Comparison of ENCODE assay signal across 9 cellular contexts in the genomic region with DNA sequence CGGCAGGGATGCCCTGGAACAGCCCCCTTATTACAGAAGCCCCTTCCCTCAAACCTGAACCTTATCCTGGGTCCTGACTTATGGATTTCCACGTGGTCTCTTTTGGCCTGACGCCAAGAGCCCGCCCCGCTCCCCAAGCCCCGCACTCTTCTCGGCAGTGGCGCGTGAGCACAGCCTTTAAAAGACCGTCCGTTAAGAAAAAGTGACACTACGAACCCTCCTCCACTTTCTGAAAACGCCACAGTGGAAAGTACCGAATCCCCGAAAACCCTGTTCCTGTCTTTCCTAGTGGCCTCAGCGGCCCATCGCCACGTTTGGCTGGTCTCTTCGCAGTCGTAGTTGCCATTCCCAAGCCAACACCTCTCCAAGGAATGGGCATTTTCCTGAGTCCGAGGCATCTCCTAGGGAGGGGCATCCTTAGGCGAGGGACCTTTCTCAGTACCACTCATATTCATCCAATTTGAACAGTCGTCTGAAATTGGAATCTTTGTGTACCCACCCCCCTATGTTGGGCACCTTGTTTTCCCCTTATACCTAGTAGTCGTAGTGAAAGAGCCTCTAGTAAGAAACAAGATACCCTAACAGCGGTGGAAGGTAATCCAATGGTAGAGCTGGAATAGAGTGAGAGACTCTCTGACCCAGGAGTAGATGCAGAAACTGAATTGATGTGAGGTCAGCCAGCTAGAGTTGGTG. TPM values are rescaled to one million over a fixed set of nuclear protein-coding genes. Genes with fewer than 3 reads are reported as not detected.
DNase-seq lines count a peak whose midpoint lies in the region; ATAC-seq and TF ChIP-seq lines count a peak whose summit lies in the region.
"Had no signal": no experiment of that assay in that cellular context is flagged by ENCODE, and none has a peak within 500 bp of the region (broad histone marks: within the 10 kb centered on the region; RNA-seq: fewer than 3 reads in every experiment).

No MANE protein-coding gene starts in this region.

- H3K4me2 ChIP-seq in mesenchymal stem cell (ENCODE audit: low read length, poor library complexity, severe bottlenecking): peak overlapping the region; percentile 73

- H3K27ac ChIP-seq in left ventricle myocardium inferior (replicated peaks): no peak overlapping the region
- no peak overlapping the region for H3K27ac ChIP-seq in mesenchymal stem cell (ENCODE audit: low read length, poor library complexity, severe bottlenecking)
- no peak overlapping the region for H3K27ac ChIP-seq in urinary bladder (ENCODE audit: low read depth)
- H3K27ac ChIP-seq in aorta (ENCODE audit: low read depth in 1 of 2, low read length in 2 of 2): no peak overlapping the region

- no peaks in the 10 kb centered on the region for H3K79me1 ChIP-seq in mesenchymal stem cell (replicated peaks; ENCODE audit: low read length, poor library complexity, severe bottlenecking)

- no peak overlapping the region for H3K27ac Mint-ChIP-seq in activated naive CD8-positive, alpha-beta T cell treated with anti-CD3 and anti-CD28 coated beads, Interleukin-2, amount 10 ng/mL, durations not matched to agents 7 days and 5 days

- ATAC-seq in activated naive CD8-positive, alpha-beta T cell treated with anti-CD3 and anti-CD28 coated beads, Interleukin-2, amount 10 ng/mL, durations not matched to agents 7 days and 5 days (ENCODE audit: low read depth): no peak
- no peak for ATAC-seq in aorta (ENCODE audit: low FRiP score)
- no peak for ATAC-seq in GM19452 (IDR thresholded peaks at IDR 0.05; ENCODE audit: unreplicated experiment)

- H2AFZ ChIP-seq in mesenchymal stem cell (ENCODE audit: low read depth, low read length): no peak overlapping the region

- peaks cover 90% of the 10 kb centered on the region for H3K27me3 Mint-ChIP-seq in activated naive CD8-positive, alpha-beta T cell treated with anti-CD3 and anti-CD28 coated beads, Interleukin-2, amount 10 ng/mL, durations not matched to agents 7 days and 5 days

- DNase-seq in left ventricle myocardium inferior: no peak
- no peak for DNase-seq in cardiac septum (ENCODE audit: low spot score)
- no peak for DNase-seq in activated naive CD8-positive, alpha-beta T cell treated with anti-CD3 and anti-CD28 coated beads, Interleukin-2, amount 10 ng/mL, durations not matched to agents 7 days and 5 days
- DNase-seq in mesenchymal stem cell: no peak
- DNase-seq in aorta: no peak
- no peak for DNase-seq in dermis blood vessel endothelial cell

- H4K91ac ChIP-seq in mesenchymal stem cell (ENCODE audit: low read length): no peak overlapping the region

- peaks cover 47% of the 10 kb centered on the region for H3K4me1 ChIP-seq in left ventricle myocardium inferior
- H3K4me1 ChIP-seq in mesenchymal stem cell (ENCODE audit: control insufficient read depth, insufficient read depth, low read depth, low read length): peaks cover 34% of the 10 kb centered on the region
- H3K4me1 ChIP-seq in urinary bladder (ENCODE audit: insufficient read depth): no peaks in the 10 kb centered on the region
- H3K4me1 ChIP-seq in aorta (ENCODE audit: control insufficient read depth in 1 of 2, insufficient read depth in 2 of 2, low read length in 2 of 2): no peaks in the 10 kb centered on the region

- no peak overlapping the region for H2BK12ac ChIP-seq in mesenchymal stem cell (ENCODE audit: low read length in 2 of 2)

- no peaks in the 10 kb centered on the region for H3K9me3 Mint-ChIP-seq in activated naive CD8-positive, alpha-beta T cell treated with anti-CD3 and anti-CD28 coated beads, Interleukin-2, amount 10 ng/mL, durations not matched to agents 7 days and 5 days

- no peaks in the 10 kb centered on the region for H3K36me3 ChIP-seq in left ventricle myocardium inferior
- no peaks in the 10 kb centered on the region for H3K36me3 ChIP-seq in mesenchymal stem cell (ENCODE audit: control insufficient read depth in 1 of 2, insufficient read depth in 2 of 2, low read depth in 1 of 2, low read length in 2 of 2)
- H3K36me3 ChIP-seq in urinary bladder (ENCODE audit: insufficient read depth): no peaks in the 10 kb centered on the region
- no peaks in the 10 kb centered on the region for H3K36me3 ChIP-seq in aorta (ENCODE audit: control insufficient read depth in 1 of 2, insufficient read depth in 2 of 2, low read length in 1 of 2)

- no peak overlapping the region for H2AK5ac ChIP-seq in mesenchymal stem cell (ENCODE audit: low read length, severe bottlenecking)

- H3K14ac ChIP-seq in mesenchymal stem cell (ENCODE audit: low read length in 2 of 2): no peak overlapping the region

- no peak overlapping the region for H4K8ac ChIP-seq in mesenchymal stem cell (ENCODE audit: low read length)

- H3K4ac ChIP-seq in mesenchymal stem cell (ENCODE audit: low read depth in 1 of 2, low read length in 2 of 2): no peak overlapping the region

- peaks cover 31% of the 10 kb centered on the region for H3K4me1 Mint-ChIP-seq in activated naive CD8-positive, alpha-beta T cell treated with anti-CD3 and anti-CD28 coated beads, Interleukin-2, amount 10 ng/mL, durations not matched to agents 7 days and 5 days

- H3K27me3 ChIP-seq in left ventricle myocardium inferior (ENCODE audit: low read depth): peaks cover 100% of the 10 kb centered on the region
- peaks cover 94 to 98% of the 10 kb centered on the region in 2 experiments for H3K27me3 ChIP-seq in mesenchymal stem cell (ENCODE audit: control insufficient read depth in 1 of 2, insufficient read depth in 1 of 2, low read length in 2 of 2)
- H3K27me3 ChIP-seq in aorta (ENCODE audit: control insufficient read depth in 1 of 2, insufficient read depth in 2 of 2, low read length in 1 of 2): no peaks in the 10 kb centered on the region

- no peak overlapping the region for H3K18ac ChIP-seq in mesenchymal stem cell (ENCODE audit: low read depth in 1 of 2, low read length in 2 of 2)

- H2BK5ac ChIP-seq in mesenchymal stem cell (ENCODE audit: low read depth, low read length, poor library complexity, severe bottlenecking): no peak overlapping the region

- no peak overlapping the region for H2BK120ac ChIP-seq in mesenchymal stem cell (ENCODE audit: low read depth, low read length)

- no peaks in the 10 kb centered on the region for H3K9me3 ChIP-seq in left ventricle myocardium inferior (replicated peaks)
- no peaks in the 10 kb centered on the region for H3K9me3 ChIP-seq in mesenchymal stem cell (ENCODE audit: control insufficient read depth, low read length)
- H3K9me3 ChIP-seq in aorta (ENCODE audit: control insufficient read depth, low read length): no peaks in the 10 kb centered on the region

- no peaks in the 10 kb centered on the region for H3K36me3 Mint-ChIP-seq in activated naive CD8-positive, alpha-beta T cell treated with anti-CD3 and anti-CD28 coated beads, Interleukin-2, amount 10 ng/mL, durations not matched to agents 7 days and 5 days

- no peak overlapping the region for H3K23ac ChIP-seq in mesenchymal stem cell (ENCODE audit: low read length in 2 of 2)

- peak overlapping the region; percentile 66 for H3K4me3 Mint-ChIP-seq in activated naive CD8-positive, alpha-beta T cell treated with anti-CD3 and anti-CD28 coated beads, Interleukin-2, amount 10 ng/mL, durations not matched to agents 7 days and 5 days

- intact Hi-C loops in left ventricle myocardium inferior (cut with micrococcal nuclease) (no loop called here), cardiac septum (cut with DNase I) (no loop called here), aorta (cut with DNase I) (loop anchor here (2.0 to 10.0 kb wide), 2 partner anchors 51 to 53 kb away; partner anchors contain the start of gene CDC20B (in 1 of the 2))

- 5% methylated on average over 24 of the region's 25 CpGs for WGBS in mesenchymal stem cell
- WGBS in urinary bladder: 10% methylated on average over 25 of the region's 25 CpGs
- 15 to 17% methylated on average over 25 of the region's 25 CpGs for WGBS in aorta, 2 donors

- POLR2A ChIA-PET in activated naive CD8-positive, alpha-beta T cell treated with anti-CD3 and anti-CD28 coated beads, Interleukin-2, amount 10 ng/mL, durations not matched to agents 7 days and 5 days (lab: Charles Lee): no interaction called here

- TF ChIP-seq CTCF in left ventricle myocardium inferior (IDR thresholded peaks at IDR 0.05; ENCODE audit: borderline replicate concordance): no peak

- H3K4me3 ChIP-seq in left ventricle myocardium inferior: peak overlapping the region; percentile 57
- peak overlapping the region in 1 of 2 experiments; percentile 69 for H3K4me3 ChIP-seq in mesenchymal stem cell (ENCODE audit: insufficient read depth in 1 of 2, low read depth in 1 of 2, low read length in 2 of 2)
- H3K4me3 ChIP-seq in urinary bladder (ENCODE audit: low read depth, low read length): peak overlapping the region; percentile 30
- H3K4me3 ChIP-seq in aorta (ENCODE audit: low read length in 2 of 2): peak overlapping the region in 1 of 2 donors; percentile 12

- no peak overlapping the region for H2BK15ac ChIP-seq in mesenchymal stem cell (ENCODE audit: low read depth, poor library complexity, severe bottlenecking)

- no peak overlapping the region for H3K9ac ChIP-seq in mesenchymal stem cell (ENCODE audit: low read length)

RNA-seq across cellular contexts. Expression of gene MCIDAS, which starts 0.8 kb away (rescaled TPM):
- total RNA-seq in left ventricle myocardium inferior (not detected), cardiac septum (not detected), urinary bladder (0.32 TPM), aorta (under 1 TPM in 1 of 2 donors, not detected in 1; 0.26 TPM), dermis blood vessel endothelial cell (not detected in 2 replicates)
- not detected for total RNA-seq in activated naive CD8-positive, alpha-beta T cell treated with anti-CD3 and anti-CD28 coated beads, Interleukin-2, amount 10 ng/mL, durations not matched to agents 7 days and 5 days
- not detected for polyA plus RNA-seq in mesenchymal stem cell (2013, experiment 1 of 2)
- polyA plus RNA-seq in mesenchymal stem cell (2013, experiment 2 of 2): not detected
- polyA plus RNA-seq in urinary bladder (0.23 TPM), aorta (not detected)
- total RNA-seq: mononuclear cell had no signal

RNA-seq across cellular contexts. Expression of gene CCNO, which starts 5.5 kb away (rescaled TPM):
- total RNA-seq in left ventricle myocardium inferior (not detected), cardiac septum (0.22 TPM), urinary bladder (1.6 TPM), aorta (1 to 10 TPM in 1 of 2 donors, under 1 TPM in 1; 0.54 to 1.3 TPM), dermis blood vessel endothelial cell (not detected in 2 replicates)
- not detected for total RNA-seq in activated naive CD8-positive, alpha-beta T cell treated with anti-CD3 and anti-CD28 coated beads, Interleukin-2, amount 10 ng/mL, durations not matched to agents 7 days and 5 days
- polyA plus RNA-seq in mesenchymal stem cell (2013, experiment 1 of 2): 0.04 TPM
- 0.08 TPM for polyA plus RNA-seq in mesenchymal stem cell (2013, experiment 2 of 2)
- polyA plus RNA-seq in urinary bladder (2.8 TPM), aorta (10 to 100 TPM in 1 of 2 donors, under 1 TPM in 1; 0.88 to 10.1 TPM)
- total RNA-seq: mononuclear cell had no signal

RNA-seq across cellular contexts. Expression of gene CDC20B, which starts 54.9 kb away (rescaled TPM):
- total RNA-seq in left ventricle myocardium inferior: not detected
- total RNA-seq in cardiac septum: not detected
- under 1 TPM; 0.28 to 0.48 TPM for total RNA-seq in activated naive CD8-positive, alpha-beta T cell treated with anti-CD3 and anti-CD28 coated beads, Interleukin-2, amount 10 ng/mL, durations not matched to agents 7 days and 5 days
- 0.01 TPM for polyA plus RNA-seq in mesenchymal stem cell (2013, experiment 1 of 2)
- not detected for polyA plus RNA-seq in mesenchymal stem cell (2013, experiment 2 of 2)
- total RNA-seq in urinary bladder: not detected
- polyA plus RNA-seq in urinary bladder: not detected
- not detected for total RNA-seq in aorta
- polyA plus RNA-seq in aorta: not detected
- 0.05 TPM in 1 of 2 replicates, not detected in the other for total RNA-seq in dermis blood vessel endothelial cell
- total RNA-seq: mononuclear cell had no signal

Comparison
In these comparisons a context has a peak if more than half of its experiments do, and no peak if none do; other contexts are left out.
1. intact Hi-C loops: an anchor here in aorta (2.0 to 10.0 kb wide); none called in left ventricle myocardium inferior and cardiac septum.